1 cellular context compared by ENCODE assay signal in genomic region chr17:17765359-17765758, GRCh38.
TF ChIP-seq lines count a peak whose summit lies in the region.

No MANE protein-coding gene starts in this region.

TF ChIP-seq in neural cell, 6 proteins besides CTCF, POLR2A, EP300 and RAD21 (continued from another document):
- TF ChIP-seq TAF1 (IDR thresholded peaks at IDR 0.05; ENCODE audit: low read depth) (no peak), SMC3 (conservative IDR thresholded peaks at IDR 0.05; ENCODE audit: poor library complexity) (no peak)
